Comparison of ENCODE assay signal across 25 cellular contexts in genomic region chr12:75135021-75135420, GRCh38.
"Had no signal": no experiment of that assay in that cellular context is flagged by ENCODE, and none has a peak within 500 bp of the region (broad histone marks: within the 10 kb centered on the region; RNA-seq: fewer than 3 reads in every experiment).

No MANE protein-coding gene starts in this region.

- H3K27me3 Mint-ChIP-seq: dendritic cell treated with granulocyte-macrophage colony-stimulating factor and Interleukin-4, amounts not matched to agents 40 ng/mL and 50 ng/mL, for 4 days; memory B cell had no signal

- H3K4me1 Mint-ChIP-seq: endodermal cell; memory B cell; natural killer cell; stimulated activated effector memory CD8-positive, alpha-beta T cell treated with anti-CD3 and anti-CD28 coated beads, Interleukin-12 subunit alpha, Interleukin-12 subunit beta, amount 100 ng/mL, for 72 hours had no signal

- H3K27ac Mint-ChIP-seq: dendritic cell treated with granulocyte-macrophage colony-stimulating factor and Interleukin-4, amounts not matched to agents 40 ng/mL and 50 ng/mL, for 4 days; endodermal cell; memory B cell; natural killer cell; stimulated activated effector memory CD8-positive, alpha-beta T cell treated with anti-CD3 and anti-CD28 coated beads, Interleukin-12 subunit alpha, Interleukin-12 subunit beta, amount 100 ng/mL, for 72 hours had no signal

- ATAC-seq: esophagus mucosa; gastrocnemius medialis; heart left ventricle; left lobe of liver; natural killer cell; psoas muscle; right cardiac atrium; stimulated activated effector memory CD8-positive, alpha-beta T cell treated with anti-CD3 and anti-CD28 coated beads, Interleukin-12 subunit alpha, Interleukin-12 subunit beta, amount 100 ng/mL, for 72 hours had no signal

- H3K36me3 Mint-ChIP-seq: memory B cell; natural killer cell; stimulated activated effector memory CD8-positive, alpha-beta T cell treated with anti-CD3 and anti-CD28 coated beads, Interleukin-12 subunit alpha, Interleukin-12 subunit beta, amount 100 ng/mL, for 72 hours had no signal

- DNase-seq: effector CD8-positive, alpha-beta T cell; endodermal cell; foreskin fibroblast; gastrocnemius medialis; heart left ventricle; kidney; natural killer cell; occipital lobe; ovary; posterior cingulate gyrus; psoas muscle; right cardiac atrium; sigmoid colon; stimulated activated CD4-positive, alpha-beta T cell treated with anti-CD3 and anti-CD28 coated beads, Interleukin-2, amount 100 ng/mL, for 24 hours; stimulated activated CD4-positive, alpha-beta T cell treated with anti-CD3 and anti-CD28 coated beads, Interleukin-4, amount 100 ng/mL, for 24 hours; stimulated activated naive CD4-positive, alpha-beta T cell treated with Interleukin-2 at 50 U/mL for 16 hours; substantia nigra; testis; tibial artery; upper lobe of left lung had no signal

- H3K4me3 Mint-ChIP-seq: dendritic cell treated with granulocyte-macrophage colony-stimulating factor and Interleukin-4, amounts not matched to agents 40 ng/mL and 50 ng/mL, for 4 days; endodermal cell; memory B cell; natural killer cell; stimulated activated effector memory CD8-positive, alpha-beta T cell treated with anti-CD3 and anti-CD28 coated beads, Interleukin-12 subunit alpha, Interleukin-12 subunit beta, amount 100 ng/mL, for 72 hours had no signal

- H3K9me3 Mint-ChIP-seq: dendritic cell treated with granulocyte-macrophage colony-stimulating factor and Interleukin-4, amounts not matched to agents 40 ng/mL and 50 ng/mL, for 4 days; endodermal cell; stimulated activated effector memory CD8-positive, alpha-beta T cell treated with anti-CD3 and anti-CD28 coated beads, Interleukin-12 subunit alpha, Interleukin-12 subunit beta, amount 100 ng/mL, for 72 hours had no signal
